In the genomic region with DNA sequence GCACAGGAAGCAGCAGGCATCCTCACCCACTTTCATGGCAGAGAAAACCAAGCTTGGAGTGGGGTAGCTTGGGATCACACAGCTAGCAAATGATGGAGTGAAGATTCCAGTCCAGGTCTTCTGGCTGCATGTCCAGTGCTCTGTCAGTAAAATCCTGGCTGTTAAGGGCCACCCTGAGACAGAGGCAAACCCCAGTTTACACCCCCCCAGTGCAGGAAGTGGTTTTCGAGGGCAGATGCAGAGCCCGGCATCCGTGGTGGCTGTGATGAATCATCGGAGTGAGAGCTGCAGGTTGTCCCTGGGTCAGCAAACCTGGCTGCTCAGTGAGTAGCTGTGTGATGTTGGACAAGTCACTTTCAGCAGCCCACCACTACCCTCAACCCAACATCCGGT, we compare ENCODE assay signal across 8 cellular contexts.
DNase-seq lines count a peak whose midpoint lies in the region; ATAC-seq and TF ChIP-seq lines count a peak whose summit lies in the region.

No MANE protein-coding gene starts in this region.

- POLR2A ChIA-PET in T-cell (lab: Charles Lee), result interaction anchor here in 1 of 2 donors (1.1 to 1.2 kb wide), 2 partner anchors 58 to 66 kb away, joined by 4 read pairs; no protein-coding TSS in a partner anchor

- H3K36me3 Mint-ChIP-seq in T-cell, result peaks cover 9% of the 10 kb centered on the region

- H3K4me3 ChIP-seq in adipocyte (ENCODE audit: low read length), result no peak overlapping the region

- peaks cover 6% of the 10 kb centered on the region for H3K36me3 ChIP-seq in adipocyte (ENCODE audit: control insufficient read depth, insufficient read depth, low read length, severe bottlenecking)

- H3K27ac ChIP-seq in C4-2B, result peak overlapping the region; percentile 91

- H3K27me3 ChIP-seq in adipocyte (replicated peaks; ENCODE audit: control insufficient read depth, insufficient read depth, low read length), result no peaks in the 10 kb centered on the region

- H3K27me3 Mint-ChIP-seq in T-cell, result no peaks in the 10 kb centered on the region

- peaks cover 74 to 89% (median 78%) of the 10 kb centered on the region in 3 donors for H3K4me1 Mint-ChIP-seq in T-cell

- H3K27ac Mint-ChIP-seq in T-cell, result peak overlapping the region; percentile 98 to 99

- peak overlapping the region; percentile 52 to 81 (median 62) for H3K4me3 Mint-ChIP-seq in T-cell

- CTCF ChIA-PET in T-cell (lab: Charles Lee), result interaction anchor here (0.6 to 2.8 kb wide), 16 partner anchors 9 to 304 kb away, joined by 3 to 12 read pairs (median 4); a partner anchor contains a TSS

- intact Hi-C loops in left colon (cut with DNase I, micrococcal nuclease), result no loop called here

- no peaks in the 10 kb centered on the region for H3K9me3 Mint-ChIP-seq in T-cell

- DNase-seq in T-cell (peak; percentile 52 to 84 (median 74)), adipocyte (ENCODE audit: low read depth) (peak; percentile 85), left colon (peak; percentile 71 to 76), globus pallidus (ENCODE audit: low spot score) (no peak)
- DNase-seq in stimulated activated CD8-positive, alpha-beta memory T cell treated with anti-CD3 and anti-CD28 coated beads, Interleukin-4, amount 100 ng/mL, for 24 hours (ENCODE audit: low read depth), result peak; percentile 76

- no peak for TF ChIP-seq CTCF in C4-2B (conservative IDR thresholded peaks at IDR 0.05)

- H3K9ac ChIP-seq in adipocyte (ENCODE audit: low read length), result no peak overlapping the region

- peaks cover 47% of the 10 kb centered on the region for H3K4me1 ChIP-seq in adipocyte (ENCODE audit: control insufficient read depth, insufficient read depth, low read length)

- no peaks in the 10 kb centered on the region for H3K9me3 ChIP-seq in adipocyte (ENCODE audit: control insufficient read depth, low read length)

- ATAC-seq in GM19452 (IDR thresholded peaks at IDR 0.05; ENCODE audit: unreplicated experiment) (peak; percentile 59), HG03565 (IDR thresholded peaks at IDR 0.05; ENCODE audit: unreplicated experiment) (peak; percentile 50), T-cell (replicated peaks in 1 of 4) (peak; percentile 67 to 78 (median 74)), left colon (no peak)
